19 cellular contexts compared by ENCODE assay signal in genomic region chr5:41637424-41637823, GRCh38.
DNase-seq lines count a peak whose midpoint lies in the region; ATAC-seq, FAIRE-seq and TF ChIP-seq lines count a peak whose summit lies in the region.
"Had no signal": no experiment of that assay in that cellular context is flagged by ENCODE, and none has a peak within 500 bp of the region (broad histone marks: within the 10 kb centered on the region; RNA-seq: fewer than 3 reads in every experiment).

No MANE protein-coding gene starts in this region.

- H3K9ac ChIP-seq in astrocyte (ENCODE audit: low read length), result no peak overlapping the region
- H3K9ac ChIP-seq in neural progenitor cell, result no peak overlapping the region

- peak; percentile 52 for ATAC-seq in HG03432 (IDR thresholded peaks at IDR 0.05; ENCODE audit: unreplicated experiment)
- ATAC-seq in HG03521 (IDR thresholded peaks at IDR 0.05; ENCODE audit: unreplicated experiment), result no peak
- ATAC-seq: left colon had no signal

- H3K4me3 ChIP-seq in GM12865 (ENCODE audit: low read depth, low read length) (no peak overlapping the region), astrocyte (ENCODE audit: insufficient read depth, low read depth, low read length) (no peak overlapping the region), neural progenitor cell (no peak overlapping the region), coronary artery (no peak overlapping the region)
- H3K4me3 ChIP-seq: ascending aorta had no signal

- H3K79me2 ChIP-seq in astrocyte (ENCODE audit: insufficient read depth, low read length) (no peaks in the 10 kb centered on the region), neural progenitor cell (ENCODE audit: low read depth) (no peaks in the 10 kb centered on the region)

- H3K9me3 ChIP-seq in astrocyte (ENCODE audit: insufficient read depth, low read depth, low read length) (no peaks in the 10 kb centered on the region), neural progenitor cell (ENCODE audit: low read depth) (no peaks in the 10 kb centered on the region)
- H3K9me3 ChIP-seq: ascending aorta, Caco-2 had no signal

- FAIRE-seq in astrocyte (lab: Jason Lieb, UNC), result no peak
- FAIRE-seq in urothelium cell line (lab: Jason Lieb, UNC), result no peak

- H3F3A ChIP-seq in neural progenitor cell (ENCODE audit: low read depth), result no peaks in the 10 kb centered on the region

- H3K36me3 ChIP-seq in astrocyte (ENCODE audit: insufficient read depth, low read length), result no peaks in the 10 kb centered on the region
- no peaks in the 10 kb centered on the region for H3K36me3 ChIP-seq in neural progenitor cell
- H3K36me3 ChIP-seq: ascending aorta had no signal

- H3K9me3 Mint-ChIP-seq in astrocyte (ENCODE audit: unreplicated experiment) (no peaks in the 10 kb centered on the region), neural progenitor cell (no peaks in the 10 kb centered on the region)
- no peaks in the 10 kb centered on the region for H3K9me3 Mint-ChIP-seq in activated CD4-positive, alpha-beta memory T cell treated with anti-CD3 and anti-CD28 coated beads, Interleukin-2, amount 10 ng/mL, durations not matched to agents 7 days and 5 days

- H3K27me3 ChIP-seq in astrocyte (ENCODE audit: insufficient read depth, low read length), result no peaks in the 10 kb centered on the region
- no peaks in the 10 kb centered on the region for H3K27me3 ChIP-seq in neural progenitor cell
- H3K27me3 ChIP-seq: ascending aorta had no signal

- H3K4me1 Mint-ChIP-seq in astrocyte (ENCODE audit: low read depth, unreplicated experiment) (peaks cover 5% of the 10 kb centered on the region), neural progenitor cell (peaks cover 9% of the 10 kb centered on the region)
- no peaks in the 10 kb centered on the region for H3K4me1 Mint-ChIP-seq in activated CD4-positive, alpha-beta memory T cell treated with anti-CD3 and anti-CD28 coated beads, Interleukin-2, amount 10 ng/mL, durations not matched to agents 7 days and 5 days

- H3K4me3 Mint-ChIP-seq in astrocyte (ENCODE audit: unreplicated experiment) (no peak overlapping the region), neural progenitor cell (no peak overlapping the region)
- no peak overlapping the region for H3K4me3 Mint-ChIP-seq in activated CD4-positive, alpha-beta memory T cell treated with anti-CD3 and anti-CD28 coated beads, Interleukin-2, amount 10 ng/mL, durations not matched to agents 7 days and 5 days

- no peak overlapping the region for H3K4me2 ChIP-seq in astrocyte (ENCODE audit: low read length)
- no peak overlapping the region for H3K4me2 ChIP-seq in neural progenitor cell

- TF ChIP-seq CTCF in GM12865 (IDR thresholded peaks at IDR 0.05; ENCODE audit: insufficient read depth, low read depth, low read length, missing control alignments) (no peak), astrocyte (IDR thresholded peaks at IDR 0.05; ENCODE audit: insufficient read depth, low read depth, low read length) (no peak), neural progenitor cell (IDR thresholded peaks at IDR 0.05) (no peak), coronary artery (IDR thresholded peaks at IDR 0.05) (no peak)

- H3K27ac ChIP-seq in astrocyte (ENCODE audit: low read depth, low read length), result no peak overlapping the region
- H3K27ac ChIP-seq in neural progenitor cell, result no peak overlapping the region
- no peak overlapping the region for H3K27ac ChIP-seq in coronary artery
- H3K27ac ChIP-seq: ascending aorta had no signal

- H3K4me1 ChIP-seq in astrocyte (ENCODE audit: insufficient read depth, low read length) (no peaks in the 10 kb centered on the region), neural progenitor cell (no peaks in the 10 kb centered on the region)
- H3K4me1 ChIP-seq: ascending aorta had no signal

- H3K27me3 Mint-ChIP-seq in astrocyte (ENCODE audit: low read depth, unreplicated experiment) (no peaks in the 10 kb centered on the region), neural progenitor cell (ENCODE audit: insufficient read depth, low read depth) (peaks cover 2% of the 10 kb centered on the region)
- peaks cover 4% of the 10 kb centered on the region for H3K27me3 Mint-ChIP-seq in activated CD4-positive, alpha-beta memory T cell treated with anti-CD3 and anti-CD28 coated beads, Interleukin-2, amount 10 ng/mL, durations not matched to agents 7 days and 5 days

- H2AFZ ChIP-seq in astrocyte (ENCODE audit: low read depth, low read length), result peak overlapping the region; percentile 41
- H2AFZ ChIP-seq in neural progenitor cell (replicated peaks), result peak overlapping the region; percentile 59

- no peaks in the 10 kb centered on the region for H4K20me1 ChIP-seq in astrocyte (ENCODE audit: insufficient read depth, low read length)
- H4K20me1 ChIP-seq in neural progenitor cell (ENCODE audit: low read depth), result no peaks in the 10 kb centered on the region

- POLR2A ChIA-PET in activated CD4-positive, alpha-beta memory T cell treated with anti-CD3 and anti-CD28 coated beads, Interleukin-2, amount 10 ng/mL, durations not matched to agents 7 days and 5 days (lab: Charles Lee), result no interaction called here

- H3K36me3 Mint-ChIP-seq in astrocyte (ENCODE audit: low read depth, unreplicated experiment), result no peaks in the 10 kb centered on the region
- H3K36me3 Mint-ChIP-seq in neural progenitor cell, result no peaks in the 10 kb centered on the region
- H3K36me3 Mint-ChIP-seq in activated CD4-positive, alpha-beta memory T cell treated with anti-CD3 and anti-CD28 coated beads, Interleukin-2, amount 10 ng/mL, durations not matched to agents 7 days and 5 days (ENCODE audit: low read depth), result no peaks in the 10 kb centered on the region

- H3K27ac Mint-ChIP-seq in astrocyte (ENCODE audit: unreplicated experiment) (no peak overlapping the region), neural progenitor cell (peak overlapping the region; percentile 33)
- H3K27ac Mint-ChIP-seq in activated CD4-positive, alpha-beta memory T cell treated with anti-CD3 and anti-CD28 coated beads, Interleukin-2, amount 10 ng/mL, durations not matched to agents 7 days and 5 days, result no peak overlapping the region

- CTCF ChIA-PET in activated CD4-positive, alpha-beta memory T cell treated with anti-CD3 and anti-CD28 coated beads, Interleukin-2, amount 10 ng/mL, durations not matched to agents 7 days and 5 days (lab: Charles Lee), result no interaction called here

- DNase-seq in GM12865 (ENCODE audit: low read depth) (peak; percentile 2), astrocyte (ENCODE audit: low read depth) (peak; percentile 9), neural progenitor cell (ENCODE audit: low spot score) (peak; percentile 11), coronary artery (ENCODE audit: low spot score) (no peak), urothelium cell line (ENCODE audit: low spot score) (no peak)
- no peak for DNase-seq in activated CD4-positive, alpha-beta memory T cell treated with anti-CD3 and anti-CD28 coated beads, Interleukin-2, amount 10 ng/mL, durations not matched to agents 7 days and 5 days
- DNase-seq: activated CD4-positive, alpha-beta T cell treated with anti-CD3 and anti-CD28 coated beads for 1 hour; hypothalamus; left colon; MM.1S; NCI-H2081 treated with DMSO at 0.1 percent for 48 hours; NCI-H524; stimulated activated CD4-positive, alpha-beta T cell treated with anti-CD3 and anti-CD28 coated beads, Interleukin-4, amount 100 ng/mL, for 4 hours; stimulated activated CD8-positive, alpha-beta memory T cell treated with anti-CD3 and anti-CD28 coated beads, Interleukin-4, amount 100 ng/mL, for 48 hours; substantia nigra had no signal

Comparison
In these comparisons a context has a peak if more than half of its experiments do, and no peak if none do; other contexts are left out.
1. DNase-seq: peak in GM12865 (single experiment), astrocyte (single experiment) and neural progenitor cell (single experiment); none in coronary artery (single experiment), urothelium cell line (single experiment) and activated CD4-positive, alpha-beta memory T cell treated with anti-CD3 and anti-CD28 coated beads, Interleukin-2, amount 10 ng/mL, durations not matched to agents 7 days and 5 days (single experiment).